Comparison of ENCODE assay signal across 14 cellular contexts in the genomic region with DNA sequence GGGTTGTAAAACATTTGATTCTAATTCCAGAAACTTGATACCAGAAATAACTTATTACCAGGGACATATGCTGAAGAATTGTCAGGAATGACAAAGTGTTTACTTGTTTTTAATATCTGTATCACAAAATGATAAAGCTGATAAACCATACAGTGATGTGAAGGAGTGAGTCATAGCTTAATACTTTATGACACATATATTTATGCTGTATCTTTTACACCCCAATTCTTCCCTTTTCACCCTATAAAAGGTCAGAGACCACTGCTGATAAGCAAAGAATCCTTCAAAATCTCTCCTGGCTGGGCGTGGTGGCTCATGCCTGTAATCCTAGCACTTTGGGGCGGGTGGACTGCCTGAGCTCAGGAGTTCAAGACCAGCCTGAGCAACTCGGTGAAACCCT. TPM values are rescaled to one million over a fixed set of nuclear protein-coding genes. Genes with fewer than 3 reads are reported as not detected.
DNase-seq lines count a peak whose midpoint lies in the region; FAIRE-seq and TF ChIP-seq lines count a peak whose summit lies in the region.
"Had no signal": no experiment of that assay in that cellular context is flagged by ENCODE, and none has a peak within 500 bp of the region (broad histone marks: within the 10 kb centered on the region; RNA-seq: fewer than 3 reads in every experiment).

No MANE protein-coding gene starts in this region.

- no peaks in the 10 kb centered on the region for H3K36me3 ChIP-seq in bronchial epithelial cell (ENCODE audit: control insufficient read depth, insufficient read depth, low read length)
- H3K36me3 ChIP-seq: BE2C had no signal

- H3K27ac Mint-ChIP-seq in CD14-positive monocyte (peak overlapping the region; percentile 96 to 99 (median 98)), nephron (peak overlapping the region in 2 of 3 experiments; percentile 27 to 32)
- H3K27ac Mint-ChIP-seq: activated CD4-positive, alpha-beta memory T cell treated with anti-CD3 and anti-CD28 coated beads, Interleukin-2, amount 10 ng/mL, durations not matched to agents 7 days and 5 days had no signal

- H3K4me1 Mint-ChIP-seq in CD14-positive monocyte: peaks cover 65% of the 10 kb centered on the region
- peaks cover 16% of the 10 kb centered on the region for H3K4me1 Mint-ChIP-seq in nephron

- H3K9me3 Mint-ChIP-seq in CD14-positive monocyte: peaks cover 0 to 2% (median 0%) of the 10 kb centered on the region in 7 donors
- peaks cover 5% of the 10 kb centered on the region for H3K9me3 Mint-ChIP-seq in nephron
- H3K9me3 Mint-ChIP-seq: activated CD4-positive, alpha-beta memory T cell treated with anti-CD3 and anti-CD28 coated beads, Interleukin-2, amount 10 ng/mL, durations not matched to agents 7 days and 5 days had no signal

- DNase-seq in CD14-positive monocyte (ENCODE audit: low spot score) (no peak), M059J (ENCODE audit: low read depth) (peak; percentile 29), bronchial epithelial cell (ENCODE audit: low read depth) (peak; percentile 55), COLO668 (lab: John Stamatoyannopoulos, UW; ENCODE audit: unreplicated experiment) (no peak), 8988T (no peak), dedifferentiated amniotic fluid mesenchymal stem cell (ENCODE audit: extremely low spot score) (no peak)
- no peak for DNase-seq in stimulated activated CD4-positive, alpha-beta T cell treated with anti-CD3 and anti-CD28 coated beads, Interleukin-4, amount 100 ng/mL, for 1 hour
- DNase-seq: activated CD4-positive, alpha-beta memory T cell treated with anti-CD3 and anti-CD28 coated beads, Interleukin-2, amount 10 ng/mL, durations not matched to agents 7 days and 5 days; BE2C; left cardiac atrium; stimulated activated CD4-positive, alpha-beta T cell treated with anti-CD3 and anti-CD28 coated beads, Interleukin-12 subunit alpha, Interleukin-12 subunit beta, amount 100 ng/mL, for 4 hours; stimulated activated CD8-positive, alpha-beta memory T cell treated with anti-CD3 and anti-CD28 coated beads, Interleukin-4, amount 100 ng/mL, for 48 hours; T-helper 1 cell had no signal

- intact Hi-C loops in CD14-positive monocyte (cut with micrococcal nuclease): loop anchor here in 1 of 2 donors (2.0 to 10.0 kb wide), 3 partner anchors 61 to 775 kb away; partner anchors contain the start of gene ZNF397

- FAIRE-seq in bronchial epithelial cell (lab: Jason Lieb, UNC): no peak

- TF ChIP-seq CTCF in CD14-positive monocyte (IDR thresholded peaks at IDR 0.05): no peak
- TF ChIP-seq CTCF in bronchial epithelial cell (IDR thresholded peaks at IDR 0.05; ENCODE audit: insufficient read depth, low read length, severe bottlenecking): no peak
- TF ChIP-seq CTCF in nephron (IDR thresholded peaks at IDR 0.05; ENCODE audit: unreplicated experiment in 3 of 3): no peak

- peaks cover 0 to 2% (median 0%) of the 10 kb centered on the region in 3 donors for H3K27me3 Mint-ChIP-seq in CD14-positive monocyte (ENCODE audit: low read depth in 3 of 3)
- H3K27me3 Mint-ChIP-seq in nephron (ENCODE audit: low read depth): no peaks in the 10 kb centered on the region
- H3K27me3 Mint-ChIP-seq: activated CD4-positive, alpha-beta memory T cell treated with anti-CD3 and anti-CD28 coated beads, Interleukin-2, amount 10 ng/mL, durations not matched to agents 7 days and 5 days had no signal

- no peak overlapping the region for H3K4me3 ChIP-seq in bronchial epithelial cell (ENCODE audit: low read depth, low read length)

- H3K4me3 Mint-ChIP-seq in CD14-positive monocyte (peak overlapping the region in 1 of 2 donors; percentile 72), nephron (peak overlapping the region; percentile 48 to 55 (median 55))
- H3K4me3 Mint-ChIP-seq: activated CD4-positive, alpha-beta memory T cell treated with anti-CD3 and anti-CD28 coated beads, Interleukin-2, amount 10 ng/mL, durations not matched to agents 7 days and 5 days had no signal

- H3K36me3 Mint-ChIP-seq in CD14-positive monocyte: no peaks in the 10 kb centered on the region
- peaks cover 5% of the 10 kb centered on the region for H3K36me3 Mint-ChIP-seq in nephron (ENCODE audit: low read depth)

- no peaks in the 10 kb centered on the region for H3K27me3 ChIP-seq in bronchial epithelial cell (ENCODE audit: control insufficient read depth, insufficient read depth, low read length)
- H3K27me3 ChIP-seq: BE2C had no signal

RNA-seq across cellular contexts. Expression of gene MAPRE2, which starts 1.6 kb away (rescaled TPM):
- 10 to 100 TPM; 37.1 to 48.1 TPM for polyA plus RNA-seq in CD14-positive monocyte
- total RNA-seq in M059J (2014; rRNA removed; shearing (Covaris generic)): 42.9 and 57.5 TPM in 2 replicates
- total RNA-seq in bronchial epithelial cell: 0.38 and 0.79 TPM in 2 replicates

Comparison
In these comparisons a context has a peak if more than half of its experiments do, and no peak if none do; other contexts are left out.
1. DNase-seq: peak in M059J (single experiment) and bronchial epithelial cell (single experiment); none in CD14-positive monocyte (single experiment), COLO668 (single experiment), 8988T (single experiment), stimulated activated CD4-positive, alpha-beta T cell treated with anti-CD3 and anti-CD28 coated beads, Interleukin-4, amount 100 ng/mL, for 1 hour (single experiment) and dedifferentiated amniotic fluid mesenchymal stem cell (single experiment).
2. RNA of gene MAPRE2, which starts 1.6 kb away (total RNA-seq): 42.9 to 57.5 TPM in M059J; 0.38 to 0.79 TPM in bronchial epithelial cell; every median in the first group is over 10 times any median in the second.